Comparison of ENCODE assay signal across 23 cellular contexts in the genomic region with DNA sequence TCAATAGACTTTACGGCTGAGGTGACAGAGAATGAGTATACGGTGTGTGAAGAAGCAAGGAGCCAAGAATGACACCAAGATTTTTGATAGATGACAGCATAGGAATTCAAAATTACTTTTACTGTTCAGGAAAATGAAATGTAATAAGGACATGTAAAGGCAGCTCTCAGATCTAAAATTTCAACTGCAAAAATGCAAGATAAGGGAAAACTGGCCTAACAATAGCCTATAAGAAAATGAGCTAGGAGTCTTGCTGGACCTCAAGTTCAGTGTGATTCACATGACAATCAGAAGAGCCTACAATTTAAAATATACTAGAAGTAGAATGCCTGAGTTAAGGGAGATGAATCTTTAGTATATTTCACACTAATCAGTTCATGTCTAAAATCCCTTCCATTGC.
"Had no signal": no experiment of that assay in that cellular context is flagged by ENCODE, and none has a peak within 500 bp of the region (broad histone marks: within the 10 kb centered on the region; RNA-seq: fewer than 3 reads in every experiment).

No MANE protein-coding gene starts in this region.

- H3K27me3 ChIP-seq: left lung, ovary, sigmoid colon, spleen, suprapubic skin, upper lobe of right lung had no signal

- H3K36me3 ChIP-seq: left lung, lower lobe of right lung, ovary, sigmoid colon, spleen, suprapubic skin, thoracic aorta, tibial artery, upper lobe of right lung had no signal

- DNase-seq: hypothalamus; immature natural killer cell; kidney; left colon; left lung; lower lobe of right lung; mesendoderm; naive B cell; natural killer cell; ovary; retina; right cardiac atrium; sigmoid colon; small intestine; spleen; stimulated activated CD4-positive, alpha-beta T cell treated with anti-CD3 and anti-CD28 coated beads, Interleukin-4, amount 100 ng/mL, for 24 hours; stimulated activated naive CD4-positive, alpha-beta T cell; tibial artery; trophoblast cell; upper lobe of right lung had no signal

- H3K4me3 ChIP-seq: left lung, lower lobe of right lung, ovary, sigmoid colon, spleen, suprapubic skin, thoracic aorta, tibial artery, upper lobe of right lung had no signal

- FAIRE-seq: islet of Langerhans, kidney, small intestine had no signal

- H3K4me1 ChIP-seq: left lung, lower lobe of right lung, sigmoid colon, tibial artery, upper lobe of right lung had no signal

- H3K27ac ChIP-seq: left lung, lower lobe of right lung, ovary, sigmoid colon, spleen, suprapubic skin, thoracic aorta, tibial artery, upper lobe of right lung had no signal

- H3K9me3 ChIP-seq: ovary, sigmoid colon, suprapubic skin, thoracic aorta, upper lobe of right lung had no signal

- ATAC-seq: left colon, left lung, lower lobe of right lung, natural killer cell, right cardiac atrium, upper lobe of right lung had no signal
